In the genomic region with DNA sequence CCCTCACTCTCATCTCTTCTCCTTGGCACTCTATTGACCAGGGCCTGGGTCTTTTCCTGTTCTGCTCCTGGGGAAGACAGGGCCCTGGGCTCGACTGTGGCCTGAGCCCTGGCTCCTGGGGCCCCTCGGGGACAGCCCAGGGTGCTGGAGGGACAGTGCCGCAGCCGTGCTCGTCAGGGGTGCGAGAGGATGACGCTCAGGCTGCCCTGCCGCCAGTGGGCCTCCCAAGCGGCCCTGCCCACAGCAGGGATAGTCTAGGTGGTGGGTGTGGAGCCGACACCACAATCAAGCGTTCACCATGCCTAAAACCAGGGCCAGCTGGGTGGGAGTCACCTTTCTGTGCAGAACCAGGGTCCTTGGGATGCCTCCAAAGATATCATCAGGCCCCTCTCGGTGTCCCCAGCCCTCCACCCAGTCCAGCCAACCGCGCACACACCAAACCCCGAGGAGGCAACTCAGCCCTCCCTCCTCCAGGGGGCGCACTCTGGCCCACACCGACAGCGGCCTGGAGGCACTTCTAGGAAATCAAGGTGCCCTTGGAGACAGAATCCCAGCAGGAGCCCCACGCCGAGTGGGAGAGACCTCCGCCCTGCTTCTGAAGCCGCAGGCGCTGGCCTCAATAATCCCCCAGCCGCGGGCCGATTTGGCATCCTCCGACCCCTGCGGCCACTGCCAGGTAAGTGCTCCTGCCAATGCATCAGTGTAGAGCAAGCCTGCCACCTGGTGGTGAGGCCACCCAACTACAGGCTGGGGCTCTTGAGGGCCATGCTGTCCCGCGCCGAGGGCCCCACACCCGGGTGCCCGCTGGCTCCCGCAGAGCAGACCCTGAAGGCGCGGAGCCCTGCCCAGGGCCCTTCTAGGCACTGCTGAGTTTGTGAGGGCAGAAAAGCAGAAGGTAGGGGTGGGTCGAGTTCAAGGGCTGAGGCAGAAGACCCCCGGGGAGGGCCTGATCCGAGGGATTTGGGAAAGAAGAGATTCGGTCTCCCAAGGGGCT, we compare ENCODE assay signal across 8 cellular contexts.
A peak's percentile ranks its signal among the peaks of the same experiment; 100 is the strongest.
DNase-seq lines count a peak whose midpoint lies in the region; ATAC-seq lines count a peak whose summit lies in the region.

No MANE protein-coding gene starts in this region.

- no peaks in the 10 kb centered on the region for H3K79me1 ChIP-seq in mesendoderm (ENCODE audit: low read length)

- H3K27ac ChIP-seq in mesendoderm (ENCODE audit: low read depth, low read length): no peak overlapping the region

- peak; percentile 31 for DNase-seq in NK-92 treated with Interleukin-12 subunit alpha and Interleukin-12 subunit beta, amount 100 ng/mL, for 24 hours (lab: John Stamatoyannopoulos, UW)
- no peak for DNase-seq in NK-92 (lab: John Stamatoyannopoulos, UW; ENCODE audit: unreplicated experiment)
- DNase-seq in NCI-H526 treated with DMSO at 0.1 percent for 48 hours (lab: John Stamatoyannopoulos, UW): peak; percentile 87
- DNase-seq in activated CD8-positive, alpha-beta memory T cell treated with anti-CD3 and anti-CD28 coated beads for 1 hour (ENCODE audit: extremely low read depth in 1 of 2, low read depth in 1 of 2): peak; percentile 5 to 54
- peak; percentile 91 for DNase-seq in mesendoderm
- DNase-seq in stimulated activated CD8-positive, alpha-beta memory T cell treated with anti-CD3 and anti-CD28 coated beads, Interleukin-2, amount 100 ng/mL, for 48 hours (ENCODE audit: low read depth in 2 of 2): peak; percentile 74 to 76

- no peak overlapping the region for H3K18ac ChIP-seq in mesendoderm (ENCODE audit: low read length)

- no peak overlapping the region for H3K23ac ChIP-seq in mesendoderm (ENCODE audit: low read length)

- WGBS in mesendoderm (ENCODE audit: extremely low coverage, insufficient coverage, low lambda C conversion rate): no CpG with 5 or more reads among the region's 40 CpGs

- no peak overlapping the region for H4K8ac ChIP-seq in mesendoderm (ENCODE audit: low read depth, low read length)

- H3K36me3 ChIP-seq in endocrine pancreas (ENCODE audit: control insufficient read depth, insufficient read depth, low read length) (no peaks in the 10 kb centered on the region), mesendoderm (ENCODE audit: control insufficient read depth, insufficient read depth, low read length) (no peaks in the 10 kb centered on the region)

- H3K4ac ChIP-seq in mesendoderm (ENCODE audit: low read depth, low read length): no peak overlapping the region

- H3K4me2 ChIP-seq in mesendoderm (ENCODE audit: low read length): peak overlapping the region; percentile 48

- H3K79me2 ChIP-seq in mesendoderm (ENCODE audit: control insufficient read depth, insufficient read depth, low read length): no peaks in the 10 kb centered on the region

- no peak overlapping the region for H2BK15ac ChIP-seq in mesendoderm (replicated peaks; ENCODE audit: low read depth)

- H3K9me3 ChIP-seq in endocrine pancreas (ENCODE audit: control insufficient read depth, low read length): no peaks in the 10 kb centered on the region

- no peak overlapping the region for H2BK5ac ChIP-seq in mesendoderm (ENCODE audit: low read length)

- H3K4me3 ChIP-seq in endocrine pancreas (ENCODE audit: control insufficient read depth, insufficient read depth, low read length) (no peak overlapping the region), mesendoderm (ENCODE audit: low read length) (peak overlapping the region; percentile 31)

- ATAC-seq in HG03159 (IDR thresholded peaks at IDR 0.05; ENCODE audit: unreplicated experiment): peak; percentile 90

- peak overlapping the region; percentile 73 for H3K56ac ChIP-seq in mesendoderm (ENCODE audit: low read length)

- H2AK5ac ChIP-seq in mesendoderm (ENCODE audit: low read length): no peak overlapping the region

- no peak overlapping the region for H4K5ac ChIP-seq in mesendoderm (ENCODE audit: low read length)

- no peak overlapping the region for H2BK120ac ChIP-seq in mesendoderm (ENCODE audit: low read depth, low read length)

- H3K9ac ChIP-seq in endocrine pancreas (ENCODE audit: control insufficient read depth, insufficient read depth, low read length): peak overlapping the region; percentile 32
- peak overlapping the region; percentile 60 for H3K9ac ChIP-seq in mesendoderm (ENCODE audit: low read length)

- H3K27me3 ChIP-seq in endocrine pancreas (ENCODE audit: control insufficient read depth, insufficient read depth, low read length): no peaks in the 10 kb centered on the region
- no peaks in the 10 kb centered on the region for H3K27me3 ChIP-seq in mesendoderm (ENCODE audit: insufficient read depth, low read length, poor library complexity)

- no peaks in the 10 kb centered on the region for H3K4me1 ChIP-seq in endocrine pancreas (ENCODE audit: control insufficient read depth, insufficient read depth, low read length)
- peaks cover 2% of the 10 kb centered on the region for H3K4me1 ChIP-seq in mesendoderm (ENCODE audit: control insufficient read depth, low read depth, low read length)
